In genomic region chr17:74730491-74731346, GRCh38 we compare ENCODE assay signal across 12 cellular contexts. TPM values are rescaled to one million over a fixed set of nuclear protein-coding genes. Genes with fewer than 3 reads are reported as not detected.
A peak's percentile ranks its signal among the peaks of the same experiment; 100 is the strongest.
DNase-seq lines count a peak whose midpoint lies in the region; ATAC-seq and TF ChIP-seq lines count a peak whose summit lies in the region.
"Had no signal": no experiment of that assay in that cellular context is flagged by ENCODE, and none has a peak within 500 bp of the region (broad histone marks: within the 10 kb centered on the region; RNA-seq: fewer than 3 reads in every experiment).

No MANE protein-coding gene starts in this region.

- H3K79me2 ChIP-seq in PC-3 (ENCODE audit: low read length), result no peaks in the 10 kb centered on the region

- H3K36me3 ChIP-seq in PC-3 (ENCODE audit: low read depth, low read length) (no peaks in the 10 kb centered on the region), endodermal cell (ENCODE audit: control insufficient read depth, insufficient read depth, low read length) (no peaks in the 10 kb centered on the region)
- H3K36me3 ChIP-seq: cardiac muscle cell, MG63, prostate gland had no signal

- peaks cover 13% of the 10 kb centered on the region for H3K4me1 Mint-ChIP-seq in activated T-helper 1 cell treated with anti-CD3 and anti-CD28 coated beads, Interleukin-12 subunit alpha, Interleukin-12 subunit beta, Interleukin-2, Interleukin-4 antibody, amounts not matched to agents 30 ng/mL and 10 ng/mL and 1 ng/mL, durations not matched to agents 14 hours and 24 hours and 36 hours (ENCODE audit: low read depth)
- H3K4me1 Mint-ChIP-seq in endodermal cell, result no peaks in the 10 kb centered on the region

- peak overlapping the region; percentile 71 for H3K27ac Mint-ChIP-seq in activated T-helper 1 cell treated with anti-CD3 and anti-CD28 coated beads, Interleukin-12 subunit alpha, Interleukin-12 subunit beta, Interleukin-2, Interleukin-4 antibody, amounts not matched to agents 30 ng/mL and 10 ng/mL and 1 ng/mL, durations not matched to agents 14 hours and 24 hours and 36 hours
- H3K27ac Mint-ChIP-seq in endodermal cell, result no peak overlapping the region

- no peak overlapping the region for H3K4me3 Mint-ChIP-seq in activated T-helper 1 cell treated with anti-CD3 and anti-CD28 coated beads, Interleukin-12 subunit alpha, Interleukin-12 subunit beta, Interleukin-2, Interleukin-4 antibody, amounts not matched to agents 30 ng/mL and 10 ng/mL and 1 ng/mL, durations not matched to agents 14 hours and 24 hours and 36 hours
- H3K4me3 Mint-ChIP-seq in endodermal cell, result no peak overlapping the region

- CTCF ChIA-PET in PC-3 (lab: Charles Lee), result no interaction called here

- peaks cover 5% of the 10 kb centered on the region for H3F3A ChIP-seq in PC-3 (ENCODE audit: low read length, unreplicated experiment)

- H4K20me1 ChIP-seq in PC-3 (ENCODE audit: low read length), result no peaks in the 10 kb centered on the region

- 92 to 94% methylated on average over 7 to 16 of the region's 16 CpGs for WGBS in endodermal cell (ENCODE audit: insufficient coverage in 1 of 2, insufficient read length in 1 of 2), 2 experiments

- no peaks in the 10 kb centered on the region for H3K9me2 ChIP-seq in PC-3 (replicated peaks; ENCODE audit: low read length)

- intact Hi-C loops in PC-3 (cut with micrococcal nuclease), result no loop called here
- intact Hi-C loops in activated T-helper 1 cell treated with anti-CD3 and anti-CD28 coated beads, Interleukin-12 subunit alpha, Interleukin-12 subunit beta, Interleukin-2, Interleukin-4 antibody, amounts not matched to agents 30 ng/mL and 10 ng/mL and 1 ng/mL, durations not matched to agents 14 hours and 24 hours and 36 hours (cut with micrococcal nuclease), result loop anchor here (2.0 to 10.0 kb wide), 3 partner anchors 44 to 256 kb away; no protein-coding TSS in a partner anchor

- H3K9me3 ChIP-seq in PC-3 (ENCODE audit: low read length), result no peaks in the 10 kb centered on the region
- H3K9me3 ChIP-seq in endodermal cell (ENCODE audit: control insufficient read depth, low read length), result no peaks in the 10 kb centered on the region
- H3K9me3 ChIP-seq: prostate gland had no signal

- H3K27me3 ChIP-seq in PC-3 (ENCODE audit: low read length) (peaks cover 39% of the 10 kb centered on the region), endodermal cell (ENCODE audit: control insufficient read depth, insufficient read depth, low read length, poor library complexity, severe bottlenecking) (peaks cover 6% of the 10 kb centered on the region)

- H3K4me1 ChIP-seq in PC-3 (ENCODE audit: insufficient read depth, low read length) (peaks cover 11% of the 10 kb centered on the region; the same call in 1 of the 2 replicates), endodermal cell (ENCODE audit: control insufficient read depth, insufficient read depth, low read length) (no peaks in the 10 kb centered on the region)
- H3K4me1 ChIP-seq: prostate gland had no signal

- no peak for TF ChIP-seq CTCF in PC-3 (conservative IDR thresholded peaks at IDR 0.05; ENCODE audit: low read depth, low read length)
- no peak for TF ChIP-seq CTCF in omental fat pad (IDR thresholded peaks at IDR 0.05)
- TF ChIP-seq CTCF in endodermal cell (conservative IDR thresholded peaks at IDR 0.05), result no peak

- H3K4me3 ChIP-seq in PC-3 (ENCODE audit: low read length), result no peak overlapping the region
- H3K4me3 ChIP-seq in endodermal cell (ENCODE audit: low read length), result no peak overlapping the region
- H3K4me3 ChIP-seq: cardiac muscle cell, MG63, prostate gland had no signal

- no peaks in the 10 kb centered on the region for H3K9me3 Mint-ChIP-seq in activated T-helper 1 cell treated with anti-CD3 and anti-CD28 coated beads, Interleukin-12 subunit alpha, Interleukin-12 subunit beta, Interleukin-2, Interleukin-4 antibody, amounts not matched to agents 30 ng/mL and 10 ng/mL and 1 ng/mL, durations not matched to agents 14 hours and 24 hours and 36 hours
- no peaks in the 10 kb centered on the region for H3K9me3 Mint-ChIP-seq in endodermal cell

- DNase-seq in GDM1 (lab: John Stamatoyannopoulos, UW) (peak; percentile 60), PC-3 (peak; percentile 53), omental fat pad (ENCODE audit: low spot score) (no peak), endodermal cell (no peak), NCI-H2171 treated with DMSO at 0.1 percent for 48 hours (lab: John Stamatoyannopoulos, UW) (no peak)
- DNase-seq in activated T-helper 1 cell treated with anti-CD3 and anti-CD28 coated beads, Interleukin-12 subunit alpha, Interleukin-12 subunit beta, Interleukin-2, Interleukin-4 antibody, amounts not matched to agents 30 ng/mL and 10 ng/mL and 1 ng/mL, durations not matched to agents 14 hours and 24 hours and 36 hours (ENCODE audit: low spot score), result peak; percentile 61
- DNase-seq: DMS153, kidney glomerular epithelial cell, MG63 had no signal

- BruUV-seq in PC-3 (replicated peaks; lab: Mats Ljungman, UMichigan), result no TSS peak

- ATAC-seq in PC-3, result peak; percentile 67
- ATAC-seq in omental fat pad (ENCODE audit: low FRiP score), result peak; percentile 15
- ATAC-seq in GM21717 (IDR thresholded peaks at IDR 0.05; ENCODE audit: unreplicated experiment), result no peak

- peaks cover 4% of the 10 kb centered on the region for H3K27me3 Mint-ChIP-seq in activated T-helper 1 cell treated with anti-CD3 and anti-CD28 coated beads, Interleukin-12 subunit alpha, Interleukin-12 subunit beta, Interleukin-2, Interleukin-4 antibody, amounts not matched to agents 30 ng/mL and 10 ng/mL and 1 ng/mL, durations not matched to agents 14 hours and 24 hours and 36 hours (ENCODE audit: insufficient read depth)
- no peaks in the 10 kb centered on the region for H3K27me3 Mint-ChIP-seq in endodermal cell (ENCODE audit: insufficient read depth)

- no peak overlapping the region for H3K27ac ChIP-seq in PC-3 (ENCODE audit: low read length)
- H3K27ac ChIP-seq in endodermal cell (ENCODE audit: low read depth, low read length), result no peak overlapping the region
- H3K27ac ChIP-seq: cardiac muscle cell, prostate gland had no signal

- H3K36me3 Mint-ChIP-seq in activated T-helper 1 cell treated with anti-CD3 and anti-CD28 coated beads, Interleukin-12 subunit alpha, Interleukin-12 subunit beta, Interleukin-2, Interleukin-4 antibody, amounts not matched to agents 30 ng/mL and 10 ng/mL and 1 ng/mL, durations not matched to agents 14 hours and 24 hours and 36 hours (ENCODE audit: low read depth), result no peaks in the 10 kb centered on the region
- no peaks in the 10 kb centered on the region for H3K36me3 Mint-ChIP-seq in endodermal cell (ENCODE audit: low read depth)

- H3K9ac ChIP-seq in PC-3 (ENCODE audit: low read length), result no peak overlapping the region
- H3K9ac ChIP-seq in endodermal cell (ENCODE audit: extremely low read depth, low read length, poor library complexity, severe bottlenecking), result no peak overlapping the region

- POLR2A ChIA-PET in PC-3 (lab: Charles Lee; ENCODE audit: unreplicated experiment), result no interaction called here

- H3K4me2 ChIP-seq in PC-3 (ENCODE audit: low read length), result 0 out of 2 replicates have a peak overlapping the region, but pooled peaks have one; percentile 8

- no peak overlapping the region for H2AFZ ChIP-seq in PC-3 (ENCODE audit: low read length)

RNA-seq across cellular contexts. Expression of gene RAB37, which starts 6.3 kb away (rescaled TPM):
- total RNA-seq in PC-3 (2014; rRNA removed), result 0.17 and 0.66 TPM in 2 replicates
- 6.0 and 6.1 TPM in 2 replicates for total RNA-seq in activated T-helper 1 cell treated with anti-CD3 and anti-CD28 coated beads, Interleukin-12 subunit alpha, Interleukin-12 subunit beta, Interleukin-2, Interleukin-4 antibody, amounts not matched to agents 30 ng/mL and 10 ng/mL and 1 ng/mL, durations not matched to agents 14 hours and 24 hours and 36 hours
- total RNA-seq in omental fat pad, result 1 to 10 TPM in 2 of 4 donors, under 1 TPM in 2; 0.48 to 3.0 (median 1.4) TPM
- total RNA-seq in endodermal cell, result 1 to 10 TPM; 6.8 to 8.4 TPM
- 1.8 TPM for polyA plus RNA-seq in endodermal cell (2013, experiment 1 of 2)
- polyA plus RNA-seq in endodermal cell (2013, experiment 2 of 2), result 2.0 TPM

RNA-seq across cellular contexts. Expression of gene NHERF1, which starts 17.7 kb away (rescaled TPM):
- total RNA-seq in PC-3 (2014; rRNA removed) (75.0 and 116 TPM in 2 replicates), omental fat pad (10 to 100 TPM; 18.0 to 51.7 (median 21.8) TPM), endodermal cell (100 to 1,000 TPM; 116 to 138 TPM)
- 142 and 153 TPM in 2 replicates for total RNA-seq in activated T-helper 1 cell treated with anti-CD3 and anti-CD28 coated beads, Interleukin-12 subunit alpha, Interleukin-12 subunit beta, Interleukin-2, Interleukin-4 antibody, amounts not matched to agents 30 ng/mL and 10 ng/mL and 1 ng/mL, durations not matched to agents 14 hours and 24 hours and 36 hours
- polyA plus RNA-seq in endodermal cell (2013, experiment 1 of 2), result 82.4 TPM
- polyA plus RNA-seq in endodermal cell (2013, experiment 2 of 2), result 82.8 TPM

RNA-seq across cellular contexts. Expression of gene CD300LF, which starts 18.0 kb away (rescaled TPM):
- total RNA-seq in PC-3 (2014; rRNA removed) (not detected in 2 replicates), omental fat pad (1 to 10 TPM in 3 of 4 donors, not detected in 1; 1.1 to 2.5 (median 2.2) TPM), endodermal cell (not detected)
- not detected in 2 replicates for total RNA-seq in activated T-helper 1 cell treated with anti-CD3 and anti-CD28 coated beads, Interleukin-12 subunit alpha, Interleukin-12 subunit beta, Interleukin-2, Interleukin-4 antibody, amounts not matched to agents 30 ng/mL and 10 ng/mL and 1 ng/mL, durations not matched to agents 14 hours and 24 hours and 36 hours
- polyA plus RNA-seq in endodermal cell (2013, experiment 1 of 2), result not detected
- not detected for polyA plus RNA-seq in endodermal cell (2013, experiment 2 of 2)
- total RNA-seq: cardiac muscle cell had no signal
- polyA plus RNA-seq: cardiac muscle cell had no signal

RNA-seq across cellular contexts. Expression of gene NAT9, which starts 45.4 kb away (rescaled TPM):
- total RNA-seq in PC-3 (2014; rRNA removed) (47.2 and 55.4 TPM in 2 replicates), omental fat pad (10 to 100 TPM; 15.1 to 35.9 (median 24.2) TPM), endodermal cell (10 to 100 TPM; 58.3 to 77.3 TPM)
- 69.0 and 70.8 TPM in 2 replicates for total RNA-seq in activated T-helper 1 cell treated with anti-CD3 and anti-CD28 coated beads, Interleukin-12 subunit alpha, Interleukin-12 subunit beta, Interleukin-2, Interleukin-4 antibody, amounts not matched to agents 30 ng/mL and 10 ng/mL and 1 ng/mL, durations not matched to agents 14 hours and 24 hours and 36 hours
- polyA plus RNA-seq in endodermal cell (2013, experiment 1 of 2), result 52.6 TPM
- 39.7 TPM for polyA plus RNA-seq in endodermal cell (2013, experiment 2 of 2)

Comparison
In these comparisons a context has a peak if more than half of its experiments do, and no peak if none do; other contexts are left out.
1. DNase-seq: peak in GDM1 (single experiment), PC-3 (single experiment) and activated T-helper 1 cell treated with anti-CD3 and anti-CD28 coated beads, Interleukin-12 subunit alpha, Interleukin-12 subunit beta, Interleukin-2, Interleukin-4 antibody, amounts not matched to agents 30 ng/mL and 10 ng/mL and 1 ng/mL, durations not matched to agents 14 hours and 24 hours and 36 hours (single experiment); none in omental fat pad (single experiment), endodermal cell (single experiment) and NCI-H2171 treated with DMSO at 0.1 percent for 48 hours (single experiment).